Comparison of ENCODE assay signal across 10 cellular contexts in genomic region chr5:10351199-10351881, GRCh38. TPM values are rescaled to one million over a fixed set of nuclear protein-coding genes. Genes with fewer than 3 reads are reported as not detected.
DNase-seq lines count a peak whose midpoint lies in the region; ATAC-seq and TF ChIP-seq lines count a peak whose summit lies in the region.
"Had no signal": no experiment of that assay in that cellular context is flagged by ENCODE, and none has a peak within 500 bp of the region (broad histone marks: within the 10 kb centered on the region; RNA-seq: fewer than 3 reads in every experiment).

No MANE protein-coding gene starts in this region.

- H3K9me3 Mint-ChIP-seq in activated naive CD4-positive, alpha-beta T cell treated with anti-CD3 and anti-CD28 coated beads for 36 hours, result no peaks in the 10 kb centered on the region

- no peak overlapping the region for H3K4me3 Mint-ChIP-seq in activated naive CD4-positive, alpha-beta T cell treated with anti-CD3 and anti-CD28 coated beads for 36 hours

- H3K9ac ChIP-seq in stomach smooth muscle (ENCODE audit: low read length in 2 of 2), result no peak overlapping the region

- H3K4me1 ChIP-seq in RWPE2 (ENCODE audit: insufficient read depth, poor library complexity, severe bottlenecking), result peaks cover 17% of the 10 kb centered on the region
- peaks cover 4% of the 10 kb centered on the region for H3K4me1 ChIP-seq in stomach smooth muscle (ENCODE audit: control insufficient read depth, insufficient read depth, low read length)

- H3K4me3 ChIP-seq in RWPE2 (ENCODE audit: severe bottlenecking) (no peak overlapping the region), fibroblast of villous mesenchyme (ENCODE audit: low read depth, low read length) (no peak overlapping the region), stomach smooth muscle (ENCODE audit: low read length in 2 of 2) (no peak overlapping the region)

- H3K27me3 Mint-ChIP-seq in activated naive CD4-positive, alpha-beta T cell treated with anti-CD3 and anti-CD28 coated beads for 36 hours (ENCODE audit: low read depth), result no peaks in the 10 kb centered on the region

- peaks cover 2% of the 10 kb centered on the region for H3K36me3 Mint-ChIP-seq in activated naive CD4-positive, alpha-beta T cell treated with anti-CD3 and anti-CD28 coated beads for 36 hours (ENCODE audit: low read depth)

- H3K9me3 ChIP-seq in RWPE2 (ENCODE audit: severe bottlenecking), result no peaks in the 10 kb centered on the region
- no peaks in the 10 kb centered on the region for H3K9me3 ChIP-seq in stomach smooth muscle (ENCODE audit: control insufficient read depth in 2 of 2, low read length in 2 of 2)

- CTCF ChIA-PET in activated naive CD4-positive, alpha-beta T cell treated with anti-CD3 and anti-CD28 coated beads for 36 hours (lab: Charles Lee), result interaction anchor here (1.7 to 2.0 kb wide), 2 partner anchors 15 to 67 kb away, joined by 4 read pairs; no protein-coding TSS in a partner anchor

- peaks cover 16% of the 10 kb centered on the region; the same call in 1 of the 2 replicates for H3K36me3 ChIP-seq in RWPE2 (ENCODE audit: low read depth)
- no peaks in the 10 kb centered on the region for H3K36me3 ChIP-seq in stomach smooth muscle (ENCODE audit: control insufficient read depth in 2 of 2, insufficient read depth in 2 of 2, low read length in 2 of 2)

- TF ChIP-seq CTCF in RWPE2 (IDR thresholded peaks at IDR 0.05; ENCODE audit: poor library complexity, severe bottlenecking) (no peak), fibroblast of villous mesenchyme (IDR thresholded peaks at IDR 0.05; ENCODE audit: insufficient read depth, low read depth, low read length) (no peak)

- peak; percentile 10; the same call in 2 of the 3 replicates for ATAC-seq in RWPE2 (ENCODE audit: low read depth)
- no peak for ATAC-seq in GM21526 (IDR thresholded peaks at IDR 0.05; ENCODE audit: low FRiP score, unreplicated experiment)
- ATAC-seq: activated CD4-positive, CD25-positive, alpha-beta regulatory T cell treated with anti-CD3 and anti-CD28 coated beads, Interleukin-2, amount 50 U/mL, for 24 hours had no signal

- H3K4me1 Mint-ChIP-seq in activated naive CD4-positive, alpha-beta T cell treated with anti-CD3 and anti-CD28 coated beads for 36 hours (ENCODE audit: low read depth), result peaks cover 23% of the 10 kb centered on the region

- H3K27ac ChIP-seq in RWPE2 (ENCODE audit: poor library complexity, severe bottlenecking), result no peak overlapping the region
- peak overlapping the region; percentile 93 for H3K27ac ChIP-seq in stomach smooth muscle (ENCODE audit: low read length)

- peak; percentile 29 for DNase-seq in activated naive CD4-positive, alpha-beta T cell treated with anti-CD3 and anti-CD28 coated beads for 36 hours
- no peak for DNase-seq in activated naive CD4-positive, alpha-beta T cell treated with anti-CD3 and anti-CD28 coated beads, Interleukin-2, amount 50 U/mL, for 16 hours
- DNase-seq in RWPE2 (ENCODE audit: low spot score), result no peak
- DNase-seq in fibroblast of villous mesenchyme (ENCODE audit: low read depth), result peak; percentile 41
- DNase-seq in activated gamma-delta T cell treated with Interleukin-2 at 50 U/mL for 16 hours, result no peak
- no peak for DNase-seq in NCI-H524 (lab: John Stamatoyannopoulos, UW)
- DNase-seq: KBM-7 had no signal

- intact Hi-C loops in activated naive CD4-positive, alpha-beta T cell treated with anti-CD3 and anti-CD28 coated beads for 36 hours (cut with micrococcal nuclease), result loop anchor here (5.0 kb wide), 1 partner anchor 69 kb away; no protein-coding TSS in a partner anchor

- H3K27ac Mint-ChIP-seq in activated naive CD4-positive, alpha-beta T cell treated with anti-CD3 and anti-CD28 coated beads for 36 hours, result peak overlapping the region; percentile 10

- H3K27me3 ChIP-seq in RWPE2 (ENCODE audit: insufficient read depth, poor library complexity, severe bottlenecking) (no peaks in the 10 kb centered on the region), stomach smooth muscle (ENCODE audit: control insufficient read depth in 1 of 2, insufficient read depth in 2 of 2, low read length in 2 of 2) (no peaks in the 10 kb centered on the region)

RNA-seq across cellular contexts. Expression of gene MARCHF6, which starts 2.2 kb away (rescaled TPM):
- 10 to 100 TPM; 72.5 to 76.8 TPM for total RNA-seq in activated naive CD4-positive, alpha-beta T cell treated with anti-CD3 and anti-CD28 coated beads for 36 hours
- 40.6 and 69.5 TPM in 2 replicates for total RNA-seq in fibroblast of villous mesenchyme

RNA-seq across cellular contexts. Expression of gene CMBL, which starts 43.6 kb away (rescaled TPM):
- 1 to 10 TPM; 2.2 to 3.2 TPM for total RNA-seq in activated naive CD4-positive, alpha-beta T cell treated with anti-CD3 and anti-CD28 coated beads for 36 hours
- total RNA-seq in fibroblast of villous mesenchyme, result 4.2 and 8.2 TPM in 2 replicates

Comparison
In these comparisons a context has a peak if more than half of its experiments do, and no peak if none do; other contexts are left out.
1. DNase-seq: peak in activated naive CD4-positive, alpha-beta T cell treated with anti-CD3 and anti-CD28 coated beads for 36 hours (single experiment) and fibroblast of villous mesenchyme (single experiment); none in activated naive CD4-positive, alpha-beta T cell treated with anti-CD3 and anti-CD28 coated beads, Interleukin-2, amount 50 U/mL, for 16 hours (single experiment), RWPE2 (single experiment), activated gamma-delta T cell treated with Interleukin-2 at 50 U/mL for 16 hours (single experiment) and NCI-H524 (0 of 2).